Comparison of ENCODE assay signal across 2 cellular contexts in genomic region chr7:51539840-51540239, GRCh38.
TF ChIP-seq lines count a peak whose summit lies in the region.

No MANE protein-coding gene starts in this region.

TF ChIP-seq in IMR-90, 13 proteins besides CTCF, POLR2A, EP300 and RAD21 (continued from another document):
- TF ChIP-seq FOS (IDR thresholded peaks at IDR 0.05; ENCODE audit: low read depth, low read length): no peak

TF ChIP-seq in K562, 482 proteins besides CTCF, POLR2A, EP300 and RAD21:
- TF ChIP-seq ZMIZ1 (IDR thresholded peaks at IDR 0.05; ENCODE audit: low read depth in 2 of 2, low read length in 2 of 2): no peak
- TF ChIP-seq NFRKB (IDR thresholded peaks at IDR 0.05; ENCODE audit: low read depth): no peak
- no peak for TF ChIP-seq ZNF354B (CRISPR knock-in tag; IDR thresholded peaks at IDR 0.05)
- TF ChIP-seq HBP1 (CRISPR knock-in tag; IDR thresholded peaks at IDR 0.05): no peak
- 0 out of 2 replicates have a peak, but pooled peaks have one; percentile 26 for TF ChIP-seq ZNF316 (IDR thresholded peaks at IDR 0.05)
- TF ChIP-seq ZSCAN29 (IDR thresholded peaks at IDR 0.05): no peak
- no peak for TF ChIP-seq SMARCA5 (IDR thresholded peaks at IDR 0.05)
- no peak for TF ChIP-seq TGIF2 (CRISPR knock-in tag; IDR thresholded peaks at IDR 0.05)
- no peak for TF ChIP-seq ZNF507 (tag; conservative IDR thresholded peaks at IDR 0.05)
- TF ChIP-seq SNAPC5 (CRISPR knock-in tag; IDR thresholded peaks at IDR 0.05): no peak
- TF ChIP-seq DIDO1 (tag; IDR thresholded peaks at IDR 0.05; ENCODE audit: low read depth): no peak
- no peak for TF ChIP-seq CBX5 (IDR thresholded peaks at IDR 0.05; ENCODE audit: borderline replicate concordance, low read depth)
- TF ChIP-seq GABPA (tag; conservative IDR thresholded peaks at IDR 0.05; ENCODE audit: low read depth): no peak
- no peak for TF ChIP-seq MCM3 (IDR thresholded peaks at IDR 0.05)
- TF ChIP-seq C11orf30 (IDR thresholded peaks at IDR 0.05; ENCODE audit: low read depth): peak; percentile 31; the same call in 1 of the 2 replicates
